In genomic region chr5:148915224-148915803, GRCh38 we compare ENCODE assay signal across 11 cellular contexts.
DNase-seq lines count a peak whose midpoint lies in the region; ATAC-seq and TF ChIP-seq lines count a peak whose summit lies in the region.
"Had no signal": no experiment of that assay in that cellular context is flagged by ENCODE, and none has a peak within 500 bp of the region (broad histone marks: within the 10 kb centered on the region; RNA-seq: fewer than 3 reads in every experiment).

No MANE protein-coding gene starts in this region.

- dilution Hi-C loops in mammary epithelial cell (cut with HindIII; ENCODE audit: low sequenced_read_pairs): no loop called here

- no peaks in the 10 kb centered on the region for H4K20me1 ChIP-seq in mammary epithelial cell (ENCODE audit: insufficient read depth, low read length)

- H3K4me3 ChIP-seq in mammary epithelial cell (replicated peaks in 1 of 3; ENCODE audit: insufficient read depth in 1 of 3, low read depth in 2 of 3, low read length in 3 of 3) (no peak overlapping the region), lower lobe of right lung (no peak overlapping the region), upper lobe of right lung (no peak overlapping the region)

- DNase-seq in mammary epithelial cell (no peak), lower lobe of right lung (no peak), upper lobe of right lung (no peak), NCI-H1930 (lab: John Stamatoyannopoulos, UW) (no peak)
- no peak for DNase-seq in activated CD4-positive, alpha-beta T cell treated with anti-CD3 and anti-CD28 coated beads for 48 hours
- DNase-seq: activated naive CD4-positive, alpha-beta T cell treated with anti-CD3 and anti-CD28 coated beads, Interleukin-2, amount 50 U/mL, for 16 hours; NCI-H1436; NCI-H526; SHP77 treated with DMSO at 0.1 percent for 48 hours had no signal

- H3K4me1 ChIP-seq in mammary epithelial cell (ENCODE audit: insufficient read depth, low read length) (peaks cover 51% of the 10 kb centered on the region), lower lobe of right lung (peaks cover 57% of the 10 kb centered on the region), upper lobe of right lung (peaks cover 49% of the 10 kb centered on the region)

- H2AFZ ChIP-seq in mammary epithelial cell (ENCODE audit: low read depth, low read length): peak overlapping the region; percentile 64

- intact Hi-C loops in mammary epithelial cell (cut with micrococcal nuclease) (no loop called here), lower lobe of right lung (cut with DNase I) (no loop called here), upper lobe of right lung (cut with DNase I) (no loop called here)

- H3K79me2 ChIP-seq in mammary epithelial cell (ENCODE audit: insufficient read depth, low read length): no peaks in the 10 kb centered on the region

- ATAC-seq in HG02870 (IDR thresholded peaks at IDR 0.05; ENCODE audit: unreplicated experiment): peak; percentile 60
- ATAC-seq in lower lobe of right lung: peak in 1 of 2 donors; percentile 18
- no peak for ATAC-seq in upper lobe of right lung
- ATAC-seq in GM19463 (IDR thresholded peaks at IDR 0.05; ENCODE audit: unreplicated experiment): no peak

- H3K9ac ChIP-seq in mammary epithelial cell (ENCODE audit: insufficient read depth, low read length): no peak overlapping the region

- in situ Hi-C loops in mammary epithelial cell (cut with MboI; ENCODE audit: low sequenced_read_pairs in 2 of 2): no loop called here

- peak overlapping the region; percentile 100 for H3K27ac ChIP-seq in mammary epithelial cell (ENCODE audit: insufficient read depth, low read depth, low read length)
- H3K27ac ChIP-seq in lower lobe of right lung: peak overlapping the region; percentile 79
- H3K27ac ChIP-seq in upper lobe of right lung: peak overlapping the region; percentile 68

- no peaks in the 10 kb centered on the region for H3K9me3 ChIP-seq in mammary epithelial cell (replicated peaks; ENCODE audit: insufficient read depth, low read length)
- H3K9me3 ChIP-seq in lower lobe of right lung: no peaks in the 10 kb centered on the region
- no peaks in the 10 kb centered on the region for H3K9me3 ChIP-seq in upper lobe of right lung

- H3K36me3 ChIP-seq in mammary epithelial cell (ENCODE audit: insufficient read depth, low read length): no peaks in the 10 kb centered on the region
- H3K36me3 ChIP-seq in lower lobe of right lung: no peaks in the 10 kb centered on the region
- H3K36me3 ChIP-seq in upper lobe of right lung: no peaks in the 10 kb centered on the region

- 58% methylated on average over 6 of the region's 6 CpGs for WGBS in mammary epithelial cell (ENCODE audit: low coverage, missing lambda C conversion rate)

- no peak overlapping the region for H3K4me2 ChIP-seq in mammary epithelial cell (ENCODE audit: insufficient read depth, low read depth, low read length)

- no TSS peak for BruUV-seq in mammary epithelial cell (replicated peaks; lab: Mats Ljungman, UMichigan)

- no peak for TF ChIP-seq CTCF in mammary epithelial cell (conservative IDR thresholded peaks at IDR 0.05 in 1 of 2, IDR thresholded peaks at IDR 0.05 in 1 of 2; ENCODE audit: extremely low read depth in 1 of 2, insufficient read depth in 1 of 2, low read depth in 1 of 2, low read length in 2 of 2)
- TF ChIP-seq CTCF in lower lobe of right lung (IDR thresholded peaks at IDR 0.05): no peak
- no peak for TF ChIP-seq CTCF in upper lobe of right lung (IDR thresholded peaks at IDR 0.05)

- H3K27me3 ChIP-seq in mammary epithelial cell (ENCODE audit: insufficient read depth, low read length) (no peaks in the 10 kb centered on the region), lower lobe of right lung (ENCODE audit: low read depth) (no peaks in the 10 kb centered on the region), upper lobe of right lung (no peaks in the 10 kb centered on the region)

- CTCF ChIA-PET in mammary epithelial cell (lab: Charles Lee; ENCODE audit: low non-redundant PET): no interaction called here
